Comparison of ENCODE assay signal across 1 cellular context in genomic region chr17:45850011-45850410, GRCh38.
TF ChIP-seq lines count a peak whose summit lies in the region.

No MANE protein-coding gene starts in this region.

TF ChIP-seq in K562, 482 proteins besides CTCF, POLR2A, EP300 and RAD21:
- TF ChIP-seq RB1 (IDR thresholded peaks at IDR 0.05; ENCODE audit: low read depth) (no peak), RBM25 (IDR thresholded peaks at IDR 0.05; ENCODE audit: low read depth, low read length, severe bottlenecking) (peak; percentile 19)
TF ChIP-seq in K562: peak in this region for 1.
